ENCODE assay signal across 1 cellular context in genomic region chr7:27106181-27106905, GRCh38.
TF ChIP-seq lines count a peak whose summit lies in the region.

No MANE protein-coding gene starts in this region.

TF ChIP-seq in IMR-90, 13 proteins besides CTCF, POLR2A, EP300 and RAD21:
- TF ChIP-seq ELK1 (IDR thresholded peaks at IDR 0.05; ENCODE audit: borderline replicate concordance, low read depth, low read length) (no peak), MAFK (IDR thresholded peaks at IDR 0.05; ENCODE audit: low read depth, low read length) (no peak)
